3 cellular contexts compared by ENCODE assay signal in genomic region chr2:54072483-54072882, GRCh38.
TF ChIP-seq lines count a peak whose summit lies in the region.
"Not testable (repeated sequence)": the region's sequence is repeated elsewhere in the genome, so short reads cannot be mapped to it uniquely, and the experiment has no call there.

No MANE protein-coding gene starts in this region.

TF ChIP-seq in WTC11, 78 proteins besides CTCF, POLR2A, EP300 and RAD21:
- TF ChIP-seq ZNF512 (CRISPR knock-in tag; IDR thresholded peaks at IDR 0.05; ENCODE audit: borderline replicate concordance), result 0 out of 2 replicates have a peak, but pooled peaks have one; percentile 85

TF ChIP-seq in K562, 482 proteins besides CTCF, POLR2A, EP300 and RAD21:
- TF ChIP-seq ZNF512 (tag; IDR thresholded peaks at IDR 0.05), result peak; percentile 88

TF ChIP-seq in HepG2, 621 proteins besides CTCF, POLR2A, EP300 and RAD21:
- TF ChIP-seq FOXA1 (IDR thresholded peaks at IDR 0.05), result peak; percentile 17; the same call in 1 of the 2 replicates
- not testable (repeated sequence) for TF ChIP-seq FOXA1 (CRISPR knock-in tag; IDR thresholded peaks at IDR 0.05)
